Comparison of ENCODE assay signal across 1 cellular context in genomic region chr17:59296190-59296589, GRCh38.
TF ChIP-seq lines count a peak whose summit lies in the region.

No MANE protein-coding gene starts in this region.

TF ChIP-seq in liver, 16 proteins besides CTCF, POLR2A, EP300 and RAD21 (continued from another document):
- TF ChIP-seq ZBTB33 (IDR thresholded peaks at IDR 0.05) = peak; percentile 2
- peak; percentile 51 to 72 for TF ChIP-seq HNF4A (conservative IDR thresholded peaks at IDR 0.05)
